20 cellular contexts compared by ENCODE assay signal in genomic region chr21:44458971-44459711, GRCh38.
"Had no signal": no experiment of that assay in that cellular context is flagged by ENCODE, and none has a peak within 500 bp of the region (broad histone marks: within the 10 kb centered on the region; RNA-seq: fewer than 3 reads in every experiment).

No MANE protein-coding gene starts in this region.

- H3K36me3 Mint-ChIP-seq: activated naive CD8-positive, alpha-beta T cell; stimulated activated naive B cell treated with anti-CD40 and anti-IgM and Interleukin-4, amounts not matched to agents 10 μg/mL and 1 μg/mL and 100 μg/mL, for 72 hours; T-cell had no signal

- H3K4me3 ChIP-seq: dorsolateral prefrontal cortex, pancreas, spleen, thoracic aorta had no signal

- DNase-seq: activated CD4-positive, alpha-beta T cell treated with anti-CD3 and anti-CD28 coated beads, Interleukin-2, amount 10 ng/mL, durations not matched to agents 7 days and 5 days; activated CD4-positive, CD25-positive, alpha-beta regulatory T cell; activated CD8-positive, alpha-beta memory T cell treated with anti-CD3 and anti-CD28 coated beads, Interleukin-2, amount 50 U/mL, for 4 hours; activated gamma-delta T cell treated with Interleukin-2 at 50 U/mL for 16 hours; activated T-cell treated with anti-CD3 and anti-CD28 coated beads, Interleukin-2, amount 50 U/mL, for 48 hours; amygdala; caudate nucleus; foreskin fibroblast; left colon; mammary epithelial cell; SK-N-SH; spleen; stimulated activated naive B cell treated with anti-CD40 and anti-IgM and Interleukin-4, amounts not matched to agents 10 μg/mL and 1 μg/mL and 100 μg/mL, for 72 hours; T-cell; T-helper 9 cell had no signal

- H3K27ac ChIP-seq: dorsolateral prefrontal cortex, epithelial cell of prostate, pancreas, spleen, thoracic aorta had no signal

- H3K4me3 Mint-ChIP-seq: activated CD4-positive, alpha-beta T cell treated with anti-CD3 and anti-CD28 coated beads, Interleukin-2, amount 10 ng/mL, durations not matched to agents 7 days and 5 days; activated naive CD8-positive, alpha-beta T cell; stimulated activated naive B cell treated with anti-CD40 and anti-IgM and Interleukin-4, amounts not matched to agents 10 μg/mL and 1 μg/mL and 100 μg/mL, for 72 hours; T-cell had no signal

- H3K36me3 ChIP-seq: pancreas, thoracic aorta had no signal

- H3K9me3 ChIP-seq: pancreas, SK-N-SH had no signal

- H3K9ac ChIP-seq: SK-N-SH had no signal

- H3K27me3 Mint-ChIP-seq: activated naive CD8-positive, alpha-beta T cell; stimulated activated naive B cell treated with anti-CD40 and anti-IgM and Interleukin-4, amounts not matched to agents 10 μg/mL and 1 μg/mL and 100 μg/mL, for 72 hours; T-cell had no signal

- H3K27me3 ChIP-seq: pancreas had no signal

- ATAC-seq: left colon; pancreas; stimulated activated naive B cell treated with anti-CD40 and anti-IgM and Interleukin-4, amounts not matched to agents 10 μg/mL and 1 μg/mL and 100 μg/mL, for 72 hours; T-cell had no signal

- H3K27ac Mint-ChIP-seq: activated CD4-positive, alpha-beta T cell treated with anti-CD3 and anti-CD28 coated beads, Interleukin-2, amount 10 ng/mL, durations not matched to agents 7 days and 5 days; activated naive CD8-positive, alpha-beta T cell; stimulated activated naive B cell treated with anti-CD40 and anti-IgM and Interleukin-4, amounts not matched to agents 10 μg/mL and 1 μg/mL and 100 μg/mL, for 72 hours; T-cell had no signal
